Comparison of ENCODE assay signal across 16 cellular contexts in the genomic region with DNA sequence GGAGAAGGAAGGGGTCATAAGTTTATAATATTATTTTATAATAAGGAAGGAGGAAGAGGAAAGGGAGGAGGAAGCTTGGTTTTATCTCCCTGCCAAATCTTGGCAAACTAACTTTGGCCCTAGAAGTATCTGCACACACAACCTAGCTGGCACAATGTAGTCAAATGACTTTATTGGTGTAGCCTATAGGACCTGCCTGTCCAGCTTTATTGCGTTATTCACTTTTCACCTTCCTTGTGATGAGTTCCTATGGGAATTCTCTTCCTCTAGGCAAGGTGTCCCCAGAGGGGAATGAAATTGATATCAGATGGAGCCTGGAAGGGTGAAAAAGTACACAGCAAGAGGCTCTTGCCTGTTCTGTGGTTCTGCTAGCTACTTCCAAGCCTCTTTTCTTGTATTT.
DNase-seq lines count a peak whose midpoint lies in the region; ATAC-seq and TF ChIP-seq lines count a peak whose summit lies in the region.
"Had no signal": no experiment of that assay in that cellular context is flagged by ENCODE, and none has a peak within 500 bp of the region (broad histone marks: within the 10 kb centered on the region; RNA-seq: fewer than 3 reads in every experiment).

No MANE protein-coding gene starts in this region.

- no peaks in the 10 kb centered on the region for H3K27me3 ChIP-seq in MM.1S (replicated peaks; ENCODE audit: insufficient read depth, low read length)

- H3K4me3 ChIP-seq in LNCaP clone FGC (ENCODE audit: low read depth, low read length) (no peak overlapping the region), MM.1S (ENCODE audit: low read length) (no peak overlapping the region)
- H3K4me3 ChIP-seq: GM12878, HAP-1 had no signal

- CTCF ChIA-PET in RWPE1 (lab: Yijun Ruan, JAX) = interaction anchor here (0.9 kb wide), 1 partner anchor 614 kb away, joined by 6 read pairs; no protein-coding TSS in a partner anchor

- H3K79me2 ChIP-seq in MM.1S (ENCODE audit: low read length) = no peaks in the 10 kb centered on the region

- peaks cover 12% of the 10 kb centered on the region for H3K4me1 ChIP-seq in MM.1S (ENCODE audit: low read length)
- H3K4me1 ChIP-seq: HAP-1 had no signal

- no peak for ATAC-seq in GM18907 (IDR thresholded peaks at IDR 0.05; ENCODE audit: unreplicated experiment)
- ATAC-seq: CD8-positive, alpha-beta T cell; GM12878 had no signal

- H3K36me3 ChIP-seq in MM.1S (replicated peaks; ENCODE audit: insufficient read depth, low read length) = no peaks in the 10 kb centered on the region
- H3K36me3 ChIP-seq: HAP-1 had no signal

- no peaks in the 10 kb centered on the region for H3F3A ChIP-seq in MM.1S (ENCODE audit: insufficient read depth, low read length)

- no peak overlapping the region for H3K27ac ChIP-seq in MM.1S (ENCODE audit: low read length)
- H3K27ac ChIP-seq in RWPE1 = no peak overlapping the region

- TF ChIP-seq CTCF in LNCaP clone FGC (IDR thresholded peaks at IDR 0.05; ENCODE audit: control insufficient read depth, extremely low read depth, insufficient read depth) (no peak), MM.1S (IDR thresholded peaks at IDR 0.05; ENCODE audit: low read length) (no peak), RWPE1 (conservative IDR thresholded peaks at IDR 0.05; ENCODE audit: low read depth) (no peak)

- H2AFZ ChIP-seq in MM.1S (ENCODE audit: low read length) = no peak overlapping the region

- H4K20me1 ChIP-seq in MM.1S (ENCODE audit: insufficient read depth, low read length) = no peaks in the 10 kb centered on the region

- POLR2A ChIA-PET in RWPE1 (lab: Yijun Ruan, JAX; ENCODE audit: low non-redundant PET) = no interaction called here

- peak; percentile 99 for DNase-seq in LNCaP clone FGC (ENCODE audit: low read depth)
- peak; percentile 46 for DNase-seq in NCI-H2171 (lab: John Stamatoyannopoulos, UW)
- DNase-seq in NCI-H526 treated with DMSO at 0.1 percent for 48 hours (lab: John Stamatoyannopoulos, UW) = peak; percentile 59
- DNase-seq in MM.1S = no peak
- DNase-seq in RWPE1 (ENCODE audit: low spot score) = no peak
- DNase-seq: C1 segment of cervical spinal cord; CD4-positive, CD25-positive, alpha-beta regulatory T cell; CD8-positive, alpha-beta T cell; DMS 273 treated with DMSO at 0.1 percent for 48 hours; EL; GDM1; GOT3; HFFc6 had no signal

- no peak overlapping the region for H3K4me2 ChIP-seq in MM.1S (ENCODE audit: low read depth, low read length)

- H3K9me3 ChIP-seq in MM.1S (replicated peaks; ENCODE audit: insufficient read depth, low read length) = no peaks in the 10 kb centered on the region
- H3K9me3 ChIP-seq: HAP-1 had no signal

- H3K9ac ChIP-seq in MM.1S (ENCODE audit: low read length) = no peak overlapping the region

- H3K9me2 ChIP-seq in MM.1S (replicated peaks; ENCODE audit: insufficient read depth, low read length) = no peaks in the 10 kb centered on the region

Comparison
In these comparisons a context has a peak if more than half of its experiments do, and no peak if none do; other contexts are left out.
1. DNase-seq: peak in LNCaP clone FGC (single experiment), NCI-H2171 (single experiment) and NCI-H526 treated with DMSO at 0.1 percent for 48 hours (single experiment); none in MM.1S (single experiment) and RWPE1 (single experiment).